19 cellular contexts compared by ENCODE assay signal in the genomic region with DNA sequence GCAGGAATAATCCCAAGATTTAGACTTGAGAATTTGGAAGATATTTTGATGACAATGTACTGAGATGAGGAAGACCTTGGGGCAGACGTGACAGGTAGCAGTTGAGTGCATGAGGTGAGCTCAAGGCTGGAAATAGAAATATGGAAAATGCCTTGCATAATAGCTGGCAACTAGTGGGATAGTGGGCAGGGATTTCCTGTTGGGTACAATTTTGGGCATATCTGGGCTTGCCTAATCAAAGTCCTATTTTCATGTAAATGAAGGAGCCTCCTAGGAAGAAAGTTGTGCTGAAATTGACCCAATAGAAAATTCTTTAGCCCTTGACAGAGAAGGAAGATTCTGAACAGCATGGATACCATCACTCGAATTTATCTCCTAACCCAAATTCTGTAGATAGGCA.
"Had no signal": no experiment of that assay in that cellular context is flagged by ENCODE, and none has a peak within 500 bp of the region (broad histone marks: within the 10 kb centered on the region; RNA-seq: fewer than 3 reads in every experiment).

No MANE protein-coding gene starts in this region.

- ATAC-seq: activated CD8-positive, alpha-beta T cell treated with anti-CD3 and anti-CD28 coated beads, Interleukin-2, amount 10 ng/mL, durations not matched to agents 7 days and 5 days had no signal

- H3K4me2 ChIP-seq: KMS-11 had no signal

- H3K36me3 Mint-ChIP-seq: activated naive CD8-positive, alpha-beta T cell had no signal

- H3K9me3 Mint-ChIP-seq: activated naive CD4-positive, alpha-beta T cell treated with anti-CD3 and anti-CD28 coated beads for 36 hours; activated T-cell treated with anti-CD3 and anti-CD28 coated beads, Interleukin-2, amount 50 U/mL, for 24 hours had no signal

- H3K27ac ChIP-seq: brain microvascular endothelial cell, KMS-11, WERI-Rb-1 had no signal

- H3K27me3 Mint-ChIP-seq: activated naive CD8-positive, alpha-beta T cell had no signal

- H3K4me3 Mint-ChIP-seq: activated CD8-positive, alpha-beta T cell treated with anti-CD3 and anti-CD28 coated beads, Interleukin-2, amount 10 ng/mL, durations not matched to agents 7 days and 5 days; activated naive CD4-positive, alpha-beta T cell treated with anti-CD3 and anti-CD28 coated beads for 36 hours; activated naive CD8-positive, alpha-beta T cell; activated T-cell treated with anti-CD3 and anti-CD28 coated beads, Interleukin-2, amount 50 U/mL, for 24 hours had no signal

- DNase-seq: activated CD4-positive, alpha-beta T cell treated with anti-CD3 and anti-CD28 coated beads for 4 hours; activated CD4-positive, alpha-beta T cell treated with anti-CD3 and anti-CD28 coated beads, Interleukin-2, amount 50 U/mL, for 4 hours; activated CD8-positive, alpha-beta T cell treated with anti-CD3 and anti-CD28 coated beads, Interleukin-2, amount 10 ng/mL, durations not matched to agents 7 days and 5 days; activated effector memory CD4-positive, alpha-beta T cell treated with anti-CD3 and anti-CD28 coated beads, Interleukin-2, amount 50 U/mL, for 16 hours; activated naive CD4-positive, alpha-beta T cell treated with anti-CD3 and anti-CD28 coated beads for 36 hours; activated T-cell treated with anti-CD3 and anti-CD28 coated beads, Interleukin-2, amount 50 U/mL, for 24 hours; brain microvascular endothelial cell; caudate nucleus; NCI-H1048; NCI-H146; NCI-H187 treated with DMSO at 0.1 percent for 48 hours; NCI-H2081 treated with DMSO at 0.1 percent for 48 hours; NCI-H446; NCI-H524; SIG-M5; T-helper 1 cell; WERI-Rb-1 had no signal

- H3K27ac Mint-ChIP-seq: activated CD8-positive, alpha-beta T cell treated with anti-CD3 and anti-CD28 coated beads, Interleukin-2, amount 10 ng/mL, durations not matched to agents 7 days and 5 days; activated naive CD4-positive, alpha-beta T cell treated with anti-CD3 and anti-CD28 coated beads for 36 hours; activated naive CD8-positive, alpha-beta T cell; activated T-cell treated with anti-CD3 and anti-CD28 coated beads, Interleukin-2, amount 50 U/mL, for 24 hours had no signal

- H3K27me3 ChIP-seq: brain microvascular endothelial cell had no signal

- H3K36me3 ChIP-seq: brain microvascular endothelial cell, WERI-Rb-1 had no signal

- H3K9ac ChIP-seq: KMS-11 had no signal
